In genomic region chr4:152946460-152946859, GRCh38 we compare ENCODE assay signal across 23 cellular contexts.
"Had no signal": no experiment of that assay in that cellular context is flagged by ENCODE, and none has a peak within 500 bp of the region (broad histone marks: within the 10 kb centered on the region; RNA-seq: fewer than 3 reads in every experiment).

No MANE protein-coding gene starts in this region.

- H3K4me3 Mint-ChIP-seq: naive thymus-derived CD4-positive, alpha-beta T cell had no signal

- H3K9me3 ChIP-seq: esophagus muscularis mucosa, neutrophil, stomach, thoracic aorta, transverse colon had no signal

- ATAC-seq: foreskin keratinocyte; left cardiac atrium; left ventricle myocardium superior; naive thymus-derived CD4-positive, alpha-beta T cell; sciatic nerve had no signal

- H3K4me1 Mint-ChIP-seq: naive thymus-derived CD4-positive, alpha-beta T cell had no signal

- H3K4me3 ChIP-seq: coronary artery, dorsolateral prefrontal cortex, esophagus muscularis mucosa, hepatocyte, lung, stomach, thoracic aorta, transverse colon had no signal

- FAIRE-seq: kidney, urothelium cell line had no signal

- H2AFZ ChIP-seq: hepatocyte had no signal

- DNase-seq: dorsolateral prefrontal cortex; effector CD8-positive, alpha-beta T cell; foreskin keratinocyte; head of caudate nucleus; kidney; left cardiac atrium; left ventricle myocardium superior; naive thymus-derived CD4-positive, alpha-beta T cell; posterior cingulate gyrus; stimulated activated CD4-positive, alpha-beta T cell treated with anti-CD3 and anti-CD28 coated beads, Interleukin-2, amount 100 ng/mL, for 24 hours; stimulated activated CD4-positive, alpha-beta T cell treated with anti-CD3 and anti-CD28 coated beads, Interleukin-4, amount 100 ng/mL, for 4 hours; stimulated activated naive CD4-positive, alpha-beta T cell; stomach; substantia nigra; transverse colon had no signal

- H3K27ac Mint-ChIP-seq: naive thymus-derived CD4-positive, alpha-beta T cell had no signal

- H3K4me2 ChIP-seq: hepatocyte had no signal

- H3K4me1 ChIP-seq: esophagus muscularis mucosa, foreskin keratinocyte had no signal

- H3K36me3 ChIP-seq: esophagus muscularis mucosa, neutrophil, thoracic aorta, transverse colon had no signal

- H3K27ac ChIP-seq: coronary artery, dorsolateral prefrontal cortex, esophagus muscularis mucosa, foreskin keratinocyte, neutrophil, stomach, thoracic aorta, transverse colon had no signal

- H3K27me3 ChIP-seq: foreskin keratinocyte, hepatocyte, stomach, transverse colon had no signal
